ENCODE assay signal across 34 cellular contexts in genomic region chr22:35419756-35420155, GRCh38.
"Had no signal": no experiment of that assay in that cellular context is flagged by ENCODE, and none has a peak within 500 bp of the region (broad histone marks: within the 10 kb centered on the region; RNA-seq: fewer than 3 reads in every experiment).

No MANE protein-coding gene starts in this region.

- DNase-seq: activated CD4-positive, alpha-beta memory T cell treated with anti-CD3 and anti-CD28 coated beads for 36 hours; activated CD4-positive, alpha-beta T cell treated with anti-CD3 and anti-CD28 coated beads for 36 hours; activated CD4-positive, alpha-beta T cell treated with anti-CD3 and anti-CD28 coated beads, Interleukin-2, amount 10 ng/mL, durations not matched to agents 24 days and 14 days; activated CD4-positive, CD25-positive, alpha-beta regulatory T cell; activated CD4-positive, CD25-positive, alpha-beta regulatory T cell treated with anti-CD3 and anti-CD28 coated beads, Interleukin-2, amount 50 U/mL, for 72 hours; activated CD8-positive, alpha-beta memory T cell treated with anti-CD3 and anti-CD28 coated beads for 24 hours; activated CD8-positive, alpha-beta memory T cell treated with anti-CD3 and anti-CD28 coated beads, Interleukin-2, amount 50 U/mL, for 4 hours; activated effector memory CD4-positive, alpha-beta T cell treated with anti-CD3 and anti-CD28 coated beads, Interleukin-2, amount 50 U/mL, for 16 hours; activated naive CD4-positive, alpha-beta T cell treated with anti-CD3 and anti-CD28 coated beads for 36 hours; activated naive CD8-positive, alpha-beta T cell treated with anti-CD3 and anti-CD28 coated beads for 36 hours; activated naive CD8-positive, alpha-beta T cell treated with anti-CD3 and anti-CD28 coated beads, Interleukin-2, amount 50 U/mL, for 24 hours; activated T-cell treated with anti-CD3 and anti-CD28 coated beads, Interleukin-2, amount 50 U/mL, for 1 hour; adrenal gland; amygdala; aorta; central memory CD4-positive, alpha-beta T cell; effector memory CD4-positive, alpha-beta T cell; endodermal cell; foreskin fibroblast; head of caudate nucleus; SW 1271; T-cell had no signal

- H3K27ac ChIP-seq: adrenal gland, breast epithelium, cardiac muscle cell, coronary artery, dorsolateral prefrontal cortex had no signal

- H3K4me1 Mint-ChIP-seq: activated CD4-positive, alpha-beta T cell treated with anti-CD3 and anti-CD28 coated beads for 36 hours; activated CD4-positive, alpha-beta T cell treated with anti-CD3 and anti-CD28 coated beads, Interleukin-2, amount 10 ng/mL, durations not matched to agents 24 days and 14 days; activated naive CD8-positive, alpha-beta T cell treated with anti-CD3 and anti-CD28 coated beads for 36 hours; activated naive CD8-positive, alpha-beta T cell treated with anti-CD3 and anti-CD28 coated beads, Interleukin-2, amount 50 U/mL, for 24 hours had no signal

- H3K27ac Mint-ChIP-seq: activated CD4-positive, alpha-beta memory T cell treated with anti-CD3 and anti-CD28 coated beads for 36 hours; activated CD4-positive, alpha-beta T cell treated with anti-CD3 and anti-CD28 coated beads for 36 hours; activated CD4-positive, alpha-beta T cell treated with anti-CD3 and anti-CD28 coated beads, Interleukin-2, amount 10 ng/mL, durations not matched to agents 24 days and 14 days; activated naive CD4-positive, alpha-beta T cell treated with anti-CD3 and anti-CD28 coated beads for 36 hours; activated naive CD4-positive, alpha-beta T cell treated with anti-CD3 and anti-CD28 coated beads, Interleukin-2, amount 50 U/mL, for 24 hours; activated naive CD8-positive, alpha-beta T cell treated with anti-CD3 and anti-CD28 coated beads for 36 hours; activated naive CD8-positive, alpha-beta T cell treated with anti-CD3 and anti-CD28 coated beads, Interleukin-2, amount 50 U/mL, for 24 hours; activated T-helper 1 cell treated with anti-CD3 and anti-CD28 coated beads, Interleukin-12 subunit alpha, Interleukin-12 subunit beta, Interleukin-2, Interleukin-4 antibody, amounts not matched to agents 30 ng/mL and 10 ng/mL and 1 ng/mL, durations not matched to agents 14 hours and 24 hours and 36 hours; activated T-helper 2 cell treated with anti-CD3 and anti-CD28 coated beads, Interferon-gamma antibody, Interleukin-2, Interleukin-4, amounts not matched to agents 10 μg/mL and 5 μg/mL and 100 μg/mL, durations not matched to agents 14 hours and 24 hours and 36 hours; brain; dendritic cell treated with granulocyte-macrophage colony-stimulating factor and Interleukin-4, amounts not matched to agents 40 ng/mL and 50 ng/mL, for 4 days; endodermal cell; T-helper 1 cell treated with Interleukin-12 subunit alpha and Interleukin-12 subunit beta and Interleukin-4 antibody, amounts not matched to agents 30 μg/mL and 1 μg/mL, for 36 hours; T-helper 2 cell treated with Interferon-gamma antibody and Interleukin-4, amounts not matched to agents 5 μg/mL and 100 μg/mL, for 36 hours had no signal

- H3K4me1 ChIP-seq: adrenal gland, breast epithelium had no signal

- H3K9me3 Mint-ChIP-seq: activated CD4-positive, alpha-beta memory T cell treated with anti-CD3 and anti-CD28 coated beads for 36 hours; activated CD4-positive, alpha-beta T cell treated with anti-CD3 and anti-CD28 coated beads, Interleukin-2, amount 10 ng/mL, durations not matched to agents 24 days and 14 days; activated naive CD4-positive, alpha-beta T cell treated with anti-CD3 and anti-CD28 coated beads for 36 hours; activated naive CD4-positive, alpha-beta T cell treated with anti-CD3 and anti-CD28 coated beads, Interleukin-2, amount 50 U/mL, for 24 hours; activated naive CD8-positive, alpha-beta T cell treated with anti-CD3 and anti-CD28 coated beads for 36 hours; activated naive CD8-positive, alpha-beta T cell treated with anti-CD3 and anti-CD28 coated beads, Interleukin-2, amount 50 U/mL, for 24 hours; activated T-helper 1 cell treated with anti-CD3 and anti-CD28 coated beads, Interleukin-12 subunit alpha, Interleukin-12 subunit beta, Interleukin-2, Interleukin-4 antibody, amounts not matched to agents 30 ng/mL and 10 ng/mL and 1 ng/mL, durations not matched to agents 14 hours and 24 hours and 36 hours; activated T-helper 2 cell treated with anti-CD3 and anti-CD28 coated beads, Interferon-gamma antibody, Interleukin-2, Interleukin-4, amounts not matched to agents 10 μg/mL and 5 μg/mL and 100 μg/mL, durations not matched to agents 14 hours and 24 hours and 36 hours; brain; dendritic cell treated with granulocyte-macrophage colony-stimulating factor and Interleukin-4, amounts not matched to agents 40 ng/mL and 50 ng/mL, for 4 days; endodermal cell; T-cell; T-helper 1 cell treated with Interleukin-12 subunit alpha and Interleukin-12 subunit beta and Interleukin-4 antibody, amounts not matched to agents 30 μg/mL and 1 μg/mL, for 36 hours; T-helper 2 cell treated with Interferon-gamma antibody and Interleukin-4, amounts not matched to agents 5 μg/mL and 100 μg/mL, for 36 hours had no signal

- H3K4me3 ChIP-seq: adrenal gland, breast epithelium, cardiac muscle cell, coronary artery, dorsolateral prefrontal cortex had no signal

- H3K4me3 Mint-ChIP-seq: activated CD4-positive, alpha-beta memory T cell treated with anti-CD3 and anti-CD28 coated beads for 36 hours; activated CD4-positive, alpha-beta T cell treated with anti-CD3 and anti-CD28 coated beads for 36 hours; activated CD4-positive, alpha-beta T cell treated with anti-CD3 and anti-CD28 coated beads, Interleukin-2, amount 10 ng/mL, durations not matched to agents 24 days and 14 days; activated naive CD4-positive, alpha-beta T cell treated with anti-CD3 and anti-CD28 coated beads for 36 hours; activated naive CD4-positive, alpha-beta T cell treated with anti-CD3 and anti-CD28 coated beads, Interleukin-2, amount 50 U/mL, for 24 hours; activated naive CD8-positive, alpha-beta T cell treated with anti-CD3 and anti-CD28 coated beads for 36 hours; activated naive CD8-positive, alpha-beta T cell treated with anti-CD3 and anti-CD28 coated beads, Interleukin-2, amount 50 U/mL, for 24 hours; activated T-helper 1 cell treated with anti-CD3 and anti-CD28 coated beads, Interleukin-12 subunit alpha, Interleukin-12 subunit beta, Interleukin-2, Interleukin-4 antibody, amounts not matched to agents 30 ng/mL and 10 ng/mL and 1 ng/mL, durations not matched to agents 14 hours and 24 hours and 36 hours; brain; dendritic cell treated with granulocyte-macrophage colony-stimulating factor and Interleukin-4, amounts not matched to agents 40 ng/mL and 50 ng/mL, for 4 days; endodermal cell; T-cell; T-helper 1 cell treated with Interleukin-12 subunit alpha and Interleukin-12 subunit beta and Interleukin-4 antibody, amounts not matched to agents 30 μg/mL and 1 μg/mL, for 36 hours; T-helper 2 cell treated with Interferon-gamma antibody and Interleukin-4, amounts not matched to agents 5 μg/mL and 100 μg/mL, for 36 hours had no signal

- H3K9me3 ChIP-seq: adrenal gland, breast epithelium had no signal

- ATAC-seq: activated CD4-positive, alpha-beta T cell treated with anti-CD3 and anti-CD28 coated beads for 36 hours; esophagus mucosa; T-cell had no signal

- H3K27me3 ChIP-seq: adrenal gland, breast epithelium, cardiac muscle cell, dorsolateral prefrontal cortex had no signal

- H3K27me3 Mint-ChIP-seq: activated CD4-positive, alpha-beta memory T cell treated with anti-CD3 and anti-CD28 coated beads for 36 hours; activated CD4-positive, alpha-beta T cell treated with anti-CD3 and anti-CD28 coated beads for 36 hours; activated CD4-positive, alpha-beta T cell treated with anti-CD3 and anti-CD28 coated beads, Interleukin-2, amount 10 ng/mL, durations not matched to agents 24 days and 14 days; activated naive CD4-positive, alpha-beta T cell treated with anti-CD3 and anti-CD28 coated beads, Interleukin-2, amount 50 U/mL, for 24 hours; activated naive CD8-positive, alpha-beta T cell treated with anti-CD3 and anti-CD28 coated beads for 36 hours; activated naive CD8-positive, alpha-beta T cell treated with anti-CD3 and anti-CD28 coated beads, Interleukin-2, amount 50 U/mL, for 24 hours; dendritic cell treated with granulocyte-macrophage colony-stimulating factor and Interleukin-4, amounts not matched to agents 40 ng/mL and 50 ng/mL, for 4 days; T-cell had no signal
